ENCODE assay signal across 1 cellular context in genomic region chr5:148383564-148384388, GRCh38.
TF ChIP-seq lines count a peak whose summit lies in the region.

Gene FBXO38 (plus strand): TSS chr5:148383958. CDS start chr5:148394777, 10,819 bp downstream.

TF ChIP-seq in HepG2, 621 proteins besides CTCF, POLR2A, EP300 and RAD21 (continued from another document and continues in another):
- no peak for TF ChIP-seq ATF6 (CRISPR knock-in tag; conservative IDR thresholded peaks at IDR 0.05)
- TF ChIP-seq MTA1 (CRISPR knock-in tag; IDR thresholded peaks at IDR 0.05; ENCODE audit: borderline replicate concordance), result no peak; the same call in 1 of the 2 replicates
- TF ChIP-seq ZNF660 (CRISPR knock-in tag; IDR thresholded peaks at IDR 0.05; ENCODE audit: borderline replicate concordance, low read depth), result no peak; the same call in 1 of the 2 replicates
- TF ChIP-seq WIZ (CRISPR knock-in tag; IDR thresholded peaks at IDR 0.05), result 0 out of 2 replicates have a peak, but pooled peaks have one; percentile 12
- 0 out of 2 replicates have a peak, but pooled peaks have one; percentile 41 for TF ChIP-seq CCDC6 (CRISPR knock-in tag; IDR thresholded peaks at IDR 0.05)
- no peak for TF ChIP-seq KDM6A (CRISPR knock-in tag; IDR thresholded peaks at IDR 0.05; ENCODE audit: low read depth)
- peak; percentile 92 for TF ChIP-seq KMT2B (CRISPR knock-in tag; IDR thresholded peaks at IDR 0.05)
- peak; percentile 77 for TF ChIP-seq AGO2 (optimal IDR thresholded peaks at IDR 0.05; ENCODE audit: low read depth, low read length)
- no peak; the same call in 1 of the 2 replicates for TF ChIP-seq ZNF557 (CRISPR knock-in tag; IDR thresholded peaks at IDR 0.05)
- TF ChIP-seq ZNF33B (CRISPR knock-in tag; IDR thresholded peaks at IDR 0.05), result no peak
- TF ChIP-seq CERS6 (CRISPR knock-in tag; IDR thresholded peaks at IDR 0.05), result 0 out of 2 replicates have a peak, but pooled peaks have one; percentile 36
- no peak for TF ChIP-seq IKZF1 (IDR thresholded peaks at IDR 0.05)
- 0 out of 2 replicates have a peak, but pooled peaks have one; percentile 31 for TF ChIP-seq BRD4 (CRISPR knock-in tag; IDR thresholded peaks at IDR 0.05)
- TF ChIP-seq THAP8 (CRISPR knock-in tag; IDR thresholded peaks at IDR 0.05; ENCODE audit: borderline replicate concordance), result no peak; the same call in 1 of the 2 replicates
- TF ChIP-seq ARID2 (CRISPR knock-in tag; IDR thresholded peaks at IDR 0.05; ENCODE audit: borderline replicate concordance), result peak; percentile 91; the same call in 1 of the 2 replicates
- peak; percentile 55 for TF ChIP-seq HDAC2 (CRISPR knock-in tag; IDR thresholded peaks at IDR 0.05)
- TF ChIP-seq SRY (CRISPR knock-in tag; IDR thresholded peaks at IDR 0.05), result no peak; the same call in 1 of the 2 replicates
- no peak for TF ChIP-seq PPARG (CRISPR knock-in tag; conservative IDR thresholded peaks at IDR 0.05)
- no peak; the same call in 1 of the 2 replicates for TF ChIP-seq ZNF441 (CRISPR knock-in tag; IDR thresholded peaks at IDR 0.05; ENCODE audit: borderline replicate concordance)
- no peak for TF ChIP-seq ZNF646 (CRISPR knock-in tag; IDR thresholded peaks at IDR 0.05)
- TF ChIP-seq ZNF367 (CRISPR knock-in tag; IDR thresholded peaks at IDR 0.05; ENCODE audit: borderline replicate concordance), result no peak
- no peak for TF ChIP-seq IKZF4 (CRISPR knock-in tag; IDR thresholded peaks at IDR 0.05; ENCODE audit: borderline replicate concordance, low read depth, not compliant biosample characterization)
- no peak for TF ChIP-seq ZNF225 (CRISPR knock-in tag; IDR thresholded peaks at IDR 0.05)
- no peak; the same call in 1 of the 2 replicates for TF ChIP-seq ZNF724P (CRISPR knock-in tag; IDR thresholded peaks at IDR 0.05; ENCODE audit: borderline replicate concordance)
- peak; percentile 85 for TF ChIP-seq FOSL2 (CRISPR knock-in tag; IDR thresholded peaks at IDR 0.05)
- peak; percentile 91 for TF ChIP-seq ZFP91 (CRISPR knock-in tag; IDR thresholded peaks at IDR 0.05; ENCODE audit: borderline replicate concordance)
- TF ChIP-seq ZC3H4 (CRISPR knock-in tag; IDR thresholded peaks at IDR 0.05; ENCODE audit: borderline replicate concordance), result no peak
- no peak for TF ChIP-seq MYNN (CRISPR knock-in tag; IDR thresholded peaks at IDR 0.05; ENCODE audit: low read depth)
- no peak for TF ChIP-seq ZNF44 (CRISPR knock-in tag; IDR thresholded peaks at IDR 0.05)
- no peak for TF ChIP-seq GRHL1 (CRISPR knock-in tag; conservative IDR thresholded peaks at IDR 0.05)
- TF ChIP-seq POLR2G (IDR thresholded peaks at IDR 0.05; ENCODE audit: low read depth, low read length), result peak; percentile 90
- TF ChIP-seq REXO4 (CRISPR knock-in tag; IDR thresholded peaks at IDR 0.05; ENCODE audit: borderline replicate concordance), result no peak
- no peak for TF ChIP-seq LBX2 (CRISPR knock-in tag; IDR thresholded peaks at IDR 0.05; ENCODE audit: borderline replicate concordance)
- peak; percentile 48; the same call in 1 of the 2 replicates for TF ChIP-seq CEBPB (IDR thresholded peaks at IDR 0.05; ENCODE audit: borderline replicate concordance, low read depth, low read length)
- TF ChIP-seq ZNF205 (CRISPR knock-in tag; IDR thresholded peaks at IDR 0.05), result peak; percentile 56; the same call in 1 of the 2 replicates
- no peak for TF ChIP-seq PRPF4 (IDR thresholded peaks at IDR 0.05; ENCODE audit: low read depth, low read length, poor library complexity, severe bottlenecking)
- TF ChIP-seq ZBTB26 (CRISPR knock-in tag; IDR thresholded peaks at IDR 0.05; ENCODE audit: borderline replicate concordance), result peak; percentile 77; the same call in 1 of the 2 replicates
- TF ChIP-seq ZNF850 (CRISPR knock-in tag; conservative IDR thresholded peaks at IDR 0.05), result no peak
- TF ChIP-seq MTF2 (CRISPR knock-in tag; IDR thresholded peaks at IDR 0.05; ENCODE audit: borderline replicate concordance), result no peak
- TF ChIP-seq RFX5 (IDR thresholded peaks at IDR 0.05; ENCODE audit: low read depth, low read length), result 0 out of 2 replicates have a peak, but pooled peaks have one; percentile 18
- peak; percentile 60 for TF ChIP-seq PHF21A (CRISPR knock-in tag; IDR thresholded peaks at IDR 0.05)
- no peak for TF ChIP-seq THYN1 (CRISPR knock-in tag; IDR thresholded peaks at IDR 0.05; ENCODE audit: borderline replicate concordance, low read depth)
- no peak for TF ChIP-seq SETDB1 (CRISPR knock-in tag; IDR thresholded peaks at IDR 0.05; ENCODE audit: borderline replicate concordance)
- TF ChIP-seq PATZ1 (CRISPR knock-in tag; IDR thresholded peaks at IDR 0.05), result peak; percentile 76
- no peak for TF ChIP-seq ZNF232 (CRISPR knock-in tag; IDR thresholded peaks at IDR 0.05; ENCODE audit: borderline replicate concordance)
